Comparison of ENCODE assay signal across 8 cellular contexts in the genomic region with DNA sequence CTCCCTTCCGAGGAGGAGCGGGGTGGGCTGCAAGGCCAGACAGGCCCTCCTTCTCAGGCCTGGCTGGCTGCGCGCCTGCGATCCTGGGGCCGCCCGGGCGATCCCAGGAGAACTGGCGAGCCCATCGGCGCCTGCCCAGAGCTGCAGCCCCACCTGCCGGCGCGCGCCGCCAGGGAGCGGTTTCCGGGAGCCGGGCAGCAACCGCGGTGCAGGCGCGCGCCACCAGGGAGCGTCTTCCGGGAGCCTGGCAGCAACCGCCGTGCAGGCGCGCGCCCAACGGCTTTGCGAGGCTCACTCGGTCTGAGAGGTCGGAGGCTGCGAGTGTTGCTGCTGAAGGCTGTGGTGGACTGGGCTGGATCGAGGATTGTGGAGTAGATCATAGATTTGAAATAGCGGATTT.
A peak's percentile ranks its signal among the peaks of the same experiment; 100 is the strongest.
DNase-seq lines count a peak whose midpoint lies in the region; ATAC-seq and TF ChIP-seq lines count a peak whose summit lies in the region.

No MANE protein-coding gene starts in this region.

- CTCF ChIA-PET in BJ (lab: Yijun Ruan, JAX) = no interaction called here

- H3K79me2 ChIP-seq in GM23338 (replicated peaks; ENCODE audit: insufficient read depth) = no peaks in the 10 kb centered on the region

- H3K27me3 Mint-ChIP-seq in GM23338 (ENCODE audit: insufficient read depth, low read depth, poor library complexity) = peaks cover 4% of the 10 kb centered on the region
- no peaks in the 10 kb centered on the region for H3K27me3 Mint-ChIP-seq in natural killer cell treated with Interleukin-12 subunit alpha and Interleukin-12 subunit beta and Interleukin-15 and Interleukin-18, amount 100 ng/mL, for 72 hours

- H3K36me3 Mint-ChIP-seq in GM23338 (ENCODE audit: low read depth) = no peaks in the 10 kb centered on the region
- no peaks in the 10 kb centered on the region for H3K36me3 Mint-ChIP-seq in natural killer cell treated with Interleukin-12 subunit alpha and Interleukin-12 subunit beta and Interleukin-15 and Interleukin-18, amount 100 ng/mL, for 72 hours

- DNase-seq in BJ (ENCODE audit: low read depth) (no peak), GM23338 (ENCODE audit: low spot score) (peak; percentile 71), RPMI8226 (peak; percentile 60), vagina (ENCODE audit: extremely low spot score in 2 of 2) (no peak)
- no peak for DNase-seq in natural killer cell treated with Interleukin-12 subunit alpha and Interleukin-12 subunit beta and Interleukin-15 and Interleukin-18, amount 100 ng/mL, for 72 hours (ENCODE audit: low spot score)
- DNase-seq in effector CD4-positive, alpha-beta T cell = no peak
- DNase-seq in activated CD4-positive, CD25-positive, alpha-beta regulatory T cell (lab: John Stamatoyannopoulos, UW) = no peak

- H3K27me3 ChIP-seq in BJ (ENCODE audit: control insufficient read depth, insufficient read depth, low read length) (no peaks in the 10 kb centered on the region), GM23338 (ENCODE audit: insufficient read depth) (peaks cover 48% of the 10 kb centered on the region), vagina (no peaks in the 10 kb centered on the region)

- H3K36me3 ChIP-seq in BJ (ENCODE audit: control insufficient read depth, insufficient read depth, low read length) (no peaks in the 10 kb centered on the region), GM23338 (ENCODE audit: insufficient read depth) (no peaks in the 10 kb centered on the region), vagina (no peaks in the 10 kb centered on the region)

- peak; percentile 89 for ATAC-seq in GM23338
- ATAC-seq in esophagus mucosa = peak; percentile 49
- ATAC-seq in natural killer cell treated with Interleukin-12 subunit alpha and Interleukin-12 subunit beta and Interleukin-15 and Interleukin-18, amount 100 ng/mL, for 72 hours = peak in 1 of 2 donors; percentile 69

- H3K27ac ChIP-seq in GM23338 (ENCODE audit: low read depth) (no peak overlapping the region), vagina (no peak overlapping the region)

- no peak overlapping the region for H2AFZ ChIP-seq in GM23338

- H3K9me2 ChIP-seq in GM23338 (ENCODE audit: insufficient read depth) = no peaks in the 10 kb centered on the region

- no peak overlapping the region for H3K4me3 ChIP-seq in BJ (ENCODE audit: low read depth, low read length)
- H3K4me3 ChIP-seq in GM23338 = peak overlapping the region; percentile 46
- peak overlapping the region in 1 of 2 donors; percentile 18 for H3K4me3 ChIP-seq in vagina

- H3K4me2 ChIP-seq in GM23338 = peak overlapping the region; percentile 69

- peak; percentile 11; the same call in 1 of the 2 replicates for TF ChIP-seq CTCF in BJ (IDR thresholded peaks at IDR 0.05; ENCODE audit: insufficient read depth, low read depth, low read length)
- TF ChIP-seq CTCF in GM23338 (conservative IDR thresholded peaks at IDR 0.05; ENCODE audit: low read depth in 2 of 2) = peak; percentile 20 to 63; a peak in 2 of 4 replicates
- no peak for TF ChIP-seq CTCF in vagina (IDR thresholded peaks at IDR 0.05)

- no peaks in the 10 kb centered on the region for H3K4me1 Mint-ChIP-seq in GM23338
- no peaks in the 10 kb centered on the region for H3K4me1 Mint-ChIP-seq in natural killer cell treated with Interleukin-12 subunit alpha and Interleukin-12 subunit beta and Interleukin-15 and Interleukin-18, amount 100 ng/mL, for 72 hours (ENCODE audit: low read depth in 2 of 2)

- intact Hi-C loops in vagina (cut with DNase I) = no loop called here

- POLR2A ChIA-PET in BJ (lab: Charles Lee) = no interaction called here

- H3K4me1 ChIP-seq in GM23338 (ENCODE audit: insufficient read depth) = no peaks in the 10 kb centered on the region
- H3K4me1 ChIP-seq in vagina = no peaks in the 10 kb centered on the region

- H3K27ac Mint-ChIP-seq in GM23338 = no peak overlapping the region
- no peak overlapping the region for H3K27ac Mint-ChIP-seq in natural killer cell treated with Interleukin-12 subunit alpha and Interleukin-12 subunit beta and Interleukin-15 and Interleukin-18, amount 100 ng/mL, for 72 hours

- no peaks in the 10 kb centered on the region for H3F3A ChIP-seq in GM23338 (replicated peaks; ENCODE audit: low read depth)

- no peaks in the 10 kb centered on the region for H4K20me1 ChIP-seq in GM23338 (replicated peaks; ENCODE audit: insufficient read depth)

- no peak for TF ChIP-seq POLR2A in vagina (IDR thresholded peaks at IDR 0.05)

- peak overlapping the region; percentile 75 for H3K4me3 Mint-ChIP-seq in GM23338
- H3K4me3 Mint-ChIP-seq in natural killer cell treated with Interleukin-12 subunit alpha and Interleukin-12 subunit beta and Interleukin-15 and Interleukin-18, amount 100 ng/mL, for 72 hours = peak overlapping the region; percentile 86

- peaks cover 9% of the 10 kb centered on the region; the same call in 2 of the 3 replicates for H3K9me3 Mint-ChIP-seq in GM23338
- peaks cover 3% of the 10 kb centered on the region for H3K9me3 Mint-ChIP-seq in natural killer cell treated with Interleukin-12 subunit alpha and Interleukin-12 subunit beta and Interleukin-15 and Interleukin-18, amount 100 ng/mL, for 72 hours

- H3K9me3 ChIP-seq in vagina = no peaks in the 10 kb centered on the region

TF ChIP-seq in GM23338, 12 proteins besides CTCF, POLR2A, EP300 and RAD21 (continues in another document):
- no peak for TF ChIP-seq STAT1 (IDR thresholded peaks at IDR 0.05; ENCODE audit: unreplicated experiment)
- TF ChIP-seq JUNB (IDR thresholded peaks at IDR 0.05; ENCODE audit: unreplicated experiment) = no peak
- TF ChIP-seq, protein P1, sequence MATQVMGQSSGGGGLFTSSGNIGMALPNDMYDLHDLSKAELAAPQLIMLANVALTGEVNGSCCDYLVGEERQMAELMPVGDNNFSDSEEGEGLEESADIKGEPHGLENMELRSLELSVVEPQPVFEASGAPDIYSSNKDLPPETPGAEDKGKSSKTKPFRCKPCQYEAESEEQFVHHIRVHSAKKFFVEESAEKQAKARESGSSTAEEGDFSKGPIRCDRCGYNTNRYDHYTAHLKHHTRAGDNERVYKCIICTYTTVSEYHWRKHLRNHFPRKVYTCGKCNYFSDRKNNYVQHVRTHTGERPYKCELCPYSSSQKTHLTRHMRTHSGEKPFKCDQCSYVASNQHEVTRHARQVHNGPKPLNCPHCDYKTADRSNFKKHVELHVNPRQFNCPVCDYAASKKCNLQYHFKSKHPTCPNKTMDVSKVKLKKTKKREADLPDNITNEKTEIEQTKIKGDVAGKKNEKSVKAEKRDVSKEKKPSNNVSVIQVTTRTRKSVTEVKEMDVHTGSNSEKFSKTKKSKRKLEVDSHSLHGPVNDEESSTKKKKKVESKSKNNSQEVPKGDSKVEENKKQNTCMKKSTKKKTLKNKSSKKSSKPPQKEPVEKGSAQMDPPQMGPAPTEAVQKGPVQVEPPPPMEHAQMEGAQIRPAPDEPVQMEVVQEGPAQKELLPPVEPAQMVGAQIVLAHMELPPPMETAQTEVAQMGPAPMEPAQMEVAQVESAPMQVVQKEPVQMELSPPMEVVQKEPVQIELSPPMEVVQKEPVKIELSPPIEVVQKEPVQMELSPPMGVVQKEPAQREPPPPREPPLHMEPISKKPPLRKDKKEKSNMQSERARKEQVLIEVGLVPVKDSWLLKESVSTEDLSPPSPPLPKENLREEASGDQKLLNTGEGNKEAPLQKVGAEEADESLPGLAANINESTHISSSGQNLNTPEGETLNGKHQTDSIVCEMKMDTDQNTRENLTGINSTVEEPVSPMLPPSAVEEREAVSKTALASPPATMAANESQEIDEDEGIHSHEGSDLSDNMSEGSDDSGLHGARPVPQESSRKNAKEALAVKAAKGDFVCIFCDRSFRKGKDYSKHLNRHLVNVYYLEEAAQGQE (IDR thresholded peaks at IDR 0.05; ENCODE audit: unreplicated experiment) = no peak
- TF ChIP-seq ZNF114 (CRISPR knock-in tag; IDR thresholded peaks at IDR 0.05) = no peak
- TF ChIP-seq POLR2AphosphoS5 (IDR thresholded peaks at IDR 0.05; ENCODE audit: low read depth) = no peak
- TF ChIP-seq EZH2phosphoT487 (IDR thresholded peaks at IDR 0.05; ENCODE audit: unreplicated experiment) = no peak
- no peak for TF ChIP-seq ZNF331 (CRISPR knock-in tag; IDR thresholded peaks at IDR 0.05; ENCODE audit: low read depth)
- TF ChIP-seq, protein P2, sequence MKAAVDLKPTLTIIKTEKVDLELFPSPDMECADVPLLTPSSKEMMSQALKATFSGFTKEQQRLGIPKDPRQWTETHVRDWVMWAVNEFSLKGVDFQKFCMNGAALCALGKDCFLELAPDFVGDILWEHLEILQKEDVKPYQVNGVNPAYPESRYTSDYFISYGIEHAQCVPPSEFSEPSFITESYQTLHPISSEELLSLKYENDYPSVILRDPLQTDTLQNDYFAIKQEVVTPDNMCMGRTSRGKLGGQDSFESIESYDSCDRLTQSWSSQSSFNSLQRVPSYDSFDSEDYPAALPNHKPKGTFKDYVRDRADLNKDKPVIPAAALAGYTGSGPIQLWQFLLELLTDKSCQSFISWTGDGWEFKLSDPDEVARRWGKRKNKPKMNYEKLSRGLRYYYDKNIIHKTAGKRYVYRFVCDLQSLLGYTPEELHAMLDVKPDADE (IDR thresholded peaks at IDR 0.05) = no peak

Comparison
In these comparisons a context has a peak if more than half of its experiments do, and no peak if none do; other contexts are left out.
1. DNase-seq: peak in GM23338 (single experiment) and RPMI8226 (single experiment); none in BJ (single experiment), natural killer cell treated with Interleukin-12 subunit alpha and Interleukin-12 subunit beta and Interleukin-15 and Interleukin-18, amount 100 ng/mL, for 72 hours (single experiment), effector CD4-positive, alpha-beta T cell (single experiment), activated CD4-positive, CD25-positive, alpha-beta regulatory T cell (0 of 4) and vagina (0 of 2).
2. CTCF ChIP-seq: peak in BJ (single experiment) and GM23338 (2 of 2); none in vagina (0 of 3).